18 cellular contexts compared by ENCODE assay signal in genomic region chr11:63997104-63997700, GRCh38. TPM values are rescaled to one million over a fixed set of nuclear protein-coding genes. Genes with fewer than 3 reads are reported as not detected.
A peak's percentile ranks its signal among the peaks of the same experiment; 100 is the strongest.
DNase-seq lines count a peak whose midpoint lies in the region; TF ChIP-seq lines count a peak whose summit lies in the region.
"Had no signal": no experiment of that assay in that cellular context is flagged by ENCODE, and none has a peak within 500 bp of the region (broad histone marks: within the 10 kb centered on the region; RNA-seq: fewer than 3 reads in every experiment).

No MANE protein-coding gene starts in this region.

- peaks cover 44% of the 10 kb centered on the region for H3K4me1 Mint-ChIP-seq in CD14-positive monocyte
- H3K4me1 Mint-ChIP-seq in activated CD4-positive, alpha-beta memory T cell treated with anti-CD3 and anti-CD28 coated beads for 36 hours (ENCODE audit: low read depth) = peaks cover 7% of the 10 kb centered on the region

- H3K27ac ChIP-seq in OCI-LY7 (ENCODE audit: low read depth, low read length, poor library complexity, severe bottlenecking) = no peak overlapping the region
- H3K27ac ChIP-seq in mammary epithelial cell (ENCODE audit: insufficient read depth, low read depth, low read length) = no peak overlapping the region
- H3K27ac ChIP-seq in osteoblast (ENCODE audit: low read depth, low read length) = no peak overlapping the region

- H3K36me3 Mint-ChIP-seq in CD14-positive monocyte = peaks cover 48 to 60% of the 10 kb centered on the region in 2 donors
- peaks cover 27% of the 10 kb centered on the region for H3K36me3 Mint-ChIP-seq in activated CD4-positive, alpha-beta memory T cell treated with anti-CD3 and anti-CD28 coated beads for 36 hours

- TF ChIP-seq CTCF in CD14-positive monocyte (IDR thresholded peaks at IDR 0.05) (no peak), OCI-LY7 (conservative IDR thresholded peaks at IDR 0.05; ENCODE audit: low read length) (no peak), mammary epithelial cell (conservative IDR thresholded peaks at IDR 0.05 in 1 of 2, IDR thresholded peaks at IDR 0.05 in 1 of 2; ENCODE audit: extremely low read depth in 1 of 2, insufficient read depth in 1 of 2, low read depth in 1 of 2, low read length in 2 of 2) (no peak), osteoblast (IDR thresholded peaks at IDR 0.05; ENCODE audit: extremely low read depth, low read depth, low read length) (no peak)

- no peak overlapping the region for H3K9ac ChIP-seq in mammary epithelial cell (ENCODE audit: insufficient read depth, low read length)

- CTCF ChIA-PET in OCI-LY7 (lab: Charles Lee; ENCODE audit: unreplicated experiment) (no interaction called here), mammary epithelial cell (lab: Charles Lee; ENCODE audit: low non-redundant PET) (no interaction called here)
- CTCF ChIA-PET in activated CD4-positive, alpha-beta memory T cell treated with anti-CD3 and anti-CD28 coated beads for 36 hours (lab: Charles Lee) = no interaction called here

- DNase-seq in CD14-positive monocyte (ENCODE audit: low spot score) (peak; percentile 35), OCI-LY7 (ENCODE audit: low spot score) (no peak), mammary epithelial cell (no peak), osteoblast (ENCODE audit: insufficient read length, low spot score, missing footprints) (peak; percentile 83), midbrain (lab: John Stamatoyannopoulos, UW) (no peak), NOMO-1 treated with dmso at 0.1 percent for 144 hours (lab: John Stamatoyannopoulos, UW; ENCODE audit: unreplicated experiment) (no peak)
- DNase-seq in activated CD4-positive, alpha-beta memory T cell treated with anti-CD3 and anti-CD28 coated beads for 36 hours = no peak
- DNase-seq: AML-193; CD4-positive, CD25-positive, alpha-beta regulatory T cell; COR-L47; HCEC 1CT; NCI-H1105; NCI-H2081 treated with DMSO at 0.1 percent for 48 hours; NCI-H446 treated with DMSO at 0.1 percent for 48 hours; NK-92 treated with Interleukin-12 subunit alpha and Interleukin-12 subunit beta, amount 100 ng/mL, for 24 hours; SW 1271 had no signal

- POLR2A ChIA-PET in OCI-LY7 (lab: Charles Lee) = no interaction called here
- POLR2A ChIA-PET in activated CD4-positive, alpha-beta memory T cell treated with anti-CD3 and anti-CD28 coated beads for 36 hours (lab: Charles Lee) = no interaction called here

- H3K4me2 ChIP-seq in OCI-LY7 (ENCODE audit: low read length) (no peak overlapping the region), mammary epithelial cell (ENCODE audit: insufficient read depth, low read depth, low read length) (no peak overlapping the region), osteoblast (ENCODE audit: insufficient read depth, low read length) (no peak overlapping the region)

- no peak overlapping the region for H3K4me3 ChIP-seq in OCI-LY7 (ENCODE audit: low read depth, low read length, poor library complexity, severe bottlenecking)
- H3K4me3 ChIP-seq in mammary epithelial cell (replicated peaks in 1 of 3; ENCODE audit: insufficient read depth in 1 of 3, low read depth in 2 of 3, low read length in 3 of 3) = no peak overlapping the region
- H3K4me3 ChIP-seq in osteoblast (ENCODE audit: insufficient read depth, low read length) = no peak overlapping the region

- peaks cover 21 to 36% (median 27%) of the 10 kb centered on the region in 3 donors for H3K27me3 Mint-ChIP-seq in CD14-positive monocyte (ENCODE audit: low read depth in 3 of 3)
- H3K27me3 Mint-ChIP-seq in activated CD4-positive, alpha-beta memory T cell treated with anti-CD3 and anti-CD28 coated beads for 36 hours = no peaks in the 10 kb centered on the region

- intact Hi-C loops in CD14-positive monocyte (cut with micrococcal nuclease) (no loop called here), OCI-LY7 (cut with micrococcal nuclease; ENCODE audit: unreplicated experiment) (no loop called here), mammary epithelial cell (cut with micrococcal nuclease) (no loop called here)
- intact Hi-C loops in activated CD4-positive, alpha-beta memory T cell treated with anti-CD3 and anti-CD28 coated beads for 36 hours (cut with micrococcal nuclease) = no loop called here

- H3K4me1 ChIP-seq in OCI-LY7 (ENCODE audit: insufficient read depth, low read length, poor library complexity, severe bottlenecking) = peaks cover 9% of the 10 kb centered on the region
- peaks cover 29% of the 10 kb centered on the region for H3K4me1 ChIP-seq in mammary epithelial cell (ENCODE audit: insufficient read depth, low read length)
- peaks cover 7% of the 10 kb centered on the region for H3K4me1 ChIP-seq in osteoblast (ENCODE audit: insufficient read depth, low read length)

- H3K36me3 ChIP-seq in OCI-LY7 (ENCODE audit: insufficient read depth, low read length) (peaks cover 65% of the 10 kb centered on the region), mammary epithelial cell (ENCODE audit: insufficient read depth, low read length) (peaks cover 4% of the 10 kb centered on the region), osteoblast (ENCODE audit: insufficient read depth, low read length) (peaks cover 22% of the 10 kb centered on the region)

- BruUV-seq in OCI-LY7 (replicated peaks; lab: Mats Ljungman, UMichigan) (TSS peak; percentile 90), mammary epithelial cell (replicated peaks; lab: Mats Ljungman, UMichigan) (TSS peak; percentile 61)

- H3K4me3 Mint-ChIP-seq in CD14-positive monocyte = no peak overlapping the region
- H3K4me3 Mint-ChIP-seq in activated CD4-positive, alpha-beta memory T cell treated with anti-CD3 and anti-CD28 coated beads for 36 hours = no peak overlapping the region

- H3K9me3 ChIP-seq in OCI-LY7 (ENCODE audit: low read length) (no peaks in the 10 kb centered on the region), mammary epithelial cell (replicated peaks; ENCODE audit: insufficient read depth, low read length) (no peaks in the 10 kb centered on the region), osteoblast (ENCODE audit: low read depth, low read length) (no peaks in the 10 kb centered on the region)

- H3K27ac Mint-ChIP-seq in CD14-positive monocyte = no peak overlapping the region
- no peak overlapping the region for H3K27ac Mint-ChIP-seq in activated CD4-positive, alpha-beta memory T cell treated with anti-CD3 and anti-CD28 coated beads for 36 hours
- H3K27ac Mint-ChIP-seq: CD4-positive, CD25-positive, alpha-beta regulatory T cell; GM23338 had no signal

- no peak overlapping the region for H2AFZ ChIP-seq in OCI-LY7 (ENCODE audit: low read length)
- no peak overlapping the region for H2AFZ ChIP-seq in mammary epithelial cell (ENCODE audit: low read depth, low read length)
- H2AFZ ChIP-seq in osteoblast (ENCODE audit: low read length) = no peak overlapping the region
- H2AFZ ChIP-seq: GM23338 had no signal

- in situ Hi-C loops in mammary epithelial cell (cut with MboI; ENCODE audit: low sequenced_read_pairs in 2 of 2) = no loop called here

- no peaks in the 10 kb centered on the region for H3K9me2 ChIP-seq in OCI-LY7 (ENCODE audit: insufficient read depth, low read length)

- H3K79me2 ChIP-seq in OCI-LY7 (ENCODE audit: insufficient read depth, low read depth, low read length) = no peaks in the 10 kb centered on the region
- H3K79me2 ChIP-seq in mammary epithelial cell (ENCODE audit: insufficient read depth, low read length) = peaks cover 25% of the 10 kb centered on the region
- H3K79me2 ChIP-seq in osteoblast (ENCODE audit: insufficient read depth, low read length) = peaks cover 4% of the 10 kb centered on the region

- no peaks in the 10 kb centered on the region for H3K27me3 ChIP-seq in mammary epithelial cell (ENCODE audit: insufficient read depth, low read length)
- no peaks in the 10 kb centered on the region for H3K27me3 ChIP-seq in osteoblast (ENCODE audit: insufficient read depth, low read length)

- WGBS in mammary epithelial cell (ENCODE audit: low coverage, missing lambda C conversion rate) = 92% methylated on average over 23 of the region's 27 CpGs

- H3K9me3 Mint-ChIP-seq in CD14-positive monocyte = peaks cover 0 to 8% (median 2%) of the 10 kb centered on the region in 7 donors
- H3K9me3 Mint-ChIP-seq in activated CD4-positive, alpha-beta memory T cell treated with anti-CD3 and anti-CD28 coated beads for 36 hours = no peaks in the 10 kb centered on the region
- H3K9me3 Mint-ChIP-seq: CD4-positive, CD25-positive, alpha-beta regulatory T cell; GM23338 had no signal

- H4K20me1 ChIP-seq in OCI-LY7 (ENCODE audit: insufficient read depth, low read length) = no peaks in the 10 kb centered on the region
- H4K20me1 ChIP-seq in mammary epithelial cell (ENCODE audit: insufficient read depth, low read length) = peaks cover 7% of the 10 kb centered on the region
- peaks cover 32% of the 10 kb centered on the region for H4K20me1 ChIP-seq in osteoblast (ENCODE audit: insufficient read depth, low read length)

- dilution Hi-C loops in mammary epithelial cell (cut with HindIII; ENCODE audit: low sequenced_read_pairs) = no loop called here

RNA-seq across cellular contexts. Expression of gene OTUB1, which starts 11.0 kb away (rescaled TPM):
- 100 to 1,000 TPM; 140 to 170 TPM for polyA plus RNA-seq in CD14-positive monocyte
- total RNA-seq in OCI-LY7 (2014; rRNA removed; shearing (Covaris generic)) = 51.9 and 72.4 TPM in 2 replicates
- 88.1 and 88.5 TPM in 2 replicates for total RNA-seq in OCI-LY7 (2022)
- 100 to 1,000 TPM in 1 of 2 donors, 10 to 100 TPM in 1; 48.0 to 101 TPM for total RNA-seq in mammary epithelial cell
- 196 TPM for polyA plus RNA-seq in mammary epithelial cell
- polyA minus RNA-seq in mammary epithelial cell = 121 TPM
- 32.1 and 34.4 TPM in 2 replicates for total RNA-seq in osteoblast
- total RNA-seq in activated CD4-positive, alpha-beta memory T cell treated with anti-CD3 and anti-CD28 coated beads for 36 hours = 10 to 100 TPM; 69.5 to 72.2 TPM

RNA-seq across cellular contexts. Expression of gene COX8A, which starts 22.8 kb away (rescaled TPM):
- polyA plus RNA-seq in CD14-positive monocyte (100 to 1,000 TPM; 526 to 588 TPM), mammary epithelial cell (576 TPM)
- total RNA-seq in OCI-LY7 (2014; rRNA removed; shearing (Covaris generic)) = 523 and 811 TPM in 2 replicates
- total RNA-seq in OCI-LY7 (2022) (373 and 448 TPM in 2 replicates), mammary epithelial cell (100 to 1,000 TPM; 185 to 338 TPM), osteoblast (159 and 190 TPM in 2 replicates)
- polyA minus RNA-seq in mammary epithelial cell = 282 TPM
- total RNA-seq in activated CD4-positive, alpha-beta memory T cell treated with anti-CD3 and anti-CD28 coated beads for 36 hours = 100 to 1,000 TPM; 559 to 581 TPM

RNA-seq across cellular contexts. Expression of gene FLRT1, which starts 38.5 kb away (rescaled TPM):
- polyA plus RNA-seq in CD14-positive monocyte (not detected), mammary epithelial cell (0.02 TPM)
- not detected in 2 replicates for total RNA-seq in OCI-LY7 (2014; rRNA removed; shearing (Covaris generic))
- total RNA-seq in OCI-LY7 (2022) (0.11 TPM in 1 of 2 replicates, not detected in the other), mammary epithelial cell (under 1 TPM; 0.16 to 0.33 TPM), osteoblast (under 0.01 and 0.29 TPM in 2 replicates)
- not detected for polyA minus RNA-seq in mammary epithelial cell
- under 1 TPM; 0.36 to 0.50 TPM for total RNA-seq in activated CD4-positive, alpha-beta memory T cell treated with anti-CD3 and anti-CD28 coated beads for 36 hours
- total RNA-seq: CD4-positive, CD25-positive, alpha-beta regulatory T cell; SK-MEL-5 had no signal

RNA-seq across cellular contexts. Expression of gene NAA40, which starts 58.4 kb away (rescaled TPM):
- 1 to 10 TPM; 1.5 to 1.6 TPM for polyA plus RNA-seq in CD14-positive monocyte
- 24.5 and 34.5 TPM in 2 replicates for total RNA-seq in OCI-LY7 (2014; rRNA removed; shearing (Covaris generic))
- 45.1 and 45.5 TPM in 2 replicates for total RNA-seq in OCI-LY7 (2022)
- total RNA-seq in mammary epithelial cell = 10 to 100 TPM; 16.3 to 20.2 TPM
- 18.0 TPM for polyA plus RNA-seq in mammary epithelial cell
- polyA minus RNA-seq in mammary epithelial cell = 19.3 TPM
- 11.9 and 12.1 TPM in 2 replicates for total RNA-seq in osteoblast
- total RNA-seq in activated CD4-positive, alpha-beta memory T cell treated with anti-CD3 and anti-CD28 coated beads for 36 hours = 10 to 100 TPM; 15.4 to 17.3 TPM

Comparison
In these comparisons a context has a peak if more than half of its experiments do, and no peak if none do; other contexts are left out.
1. DNase-seq: peak in CD14-positive monocyte (single experiment) and osteoblast (single experiment); none in OCI-LY7 (single experiment), mammary epithelial cell (single experiment), activated CD4-positive, alpha-beta memory T cell treated with anti-CD3 and anti-CD28 coated beads for 36 hours (single experiment), midbrain (single experiment) and NOMO-1 treated with dmso at 0.1 percent for 144 hours (single experiment).